In the genomic region with DNA sequence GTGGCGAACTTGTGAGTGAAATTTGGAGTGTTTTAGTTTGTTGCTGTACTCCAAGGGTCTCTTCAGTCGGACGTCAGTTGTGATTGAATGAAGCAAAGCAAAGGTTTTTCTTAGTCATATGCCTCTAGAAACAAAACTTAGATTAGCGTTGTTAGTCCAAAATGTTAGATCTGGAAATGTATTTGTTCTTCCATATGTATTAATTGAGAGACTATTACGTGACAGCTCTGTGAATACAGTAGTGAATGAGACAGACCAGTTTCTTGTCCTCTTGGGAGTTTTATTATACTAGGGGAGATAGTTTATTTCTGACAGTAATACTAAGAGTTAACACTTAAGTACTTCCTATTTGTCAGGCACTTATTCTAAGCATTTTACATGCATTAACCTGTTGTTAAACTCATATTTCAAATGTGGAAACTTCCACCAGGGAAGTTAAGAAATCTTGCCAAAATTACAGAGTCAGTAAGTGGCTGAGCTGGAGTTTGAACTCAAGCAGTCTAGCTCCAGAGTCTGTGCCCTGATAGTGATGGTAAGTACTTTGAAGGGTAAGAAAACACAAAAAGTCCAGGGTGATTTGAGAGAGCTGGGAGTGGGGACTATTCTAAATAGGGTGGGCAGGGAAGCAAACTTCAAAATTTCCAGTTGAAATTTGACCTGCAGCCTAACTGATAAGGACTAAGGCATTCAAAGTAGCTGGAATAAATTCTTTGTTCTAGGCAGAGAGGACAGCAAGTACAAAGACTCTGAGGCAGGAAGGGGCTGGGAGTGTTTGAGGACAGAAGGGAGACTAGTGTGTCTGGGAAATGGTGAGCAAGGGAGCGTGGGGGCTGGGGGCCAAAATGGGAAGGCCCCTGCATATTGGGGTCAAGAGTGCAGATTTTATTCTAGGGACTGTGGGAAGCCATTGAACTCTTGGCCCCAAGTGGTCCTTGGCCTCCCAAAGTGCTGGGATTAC, we compare ENCODE assay signal across 10 cellular contexts. TPM values are rescaled to one million over a fixed set of nuclear protein-coding genes. Genes with fewer than 3 reads are reported as not detected.
DNase-seq lines count a peak whose midpoint lies in the region; ATAC-seq and TF ChIP-seq lines count a peak whose summit lies in the region.
"Had no signal": no experiment of that assay in that cellular context is flagged by ENCODE, and none has a peak within 500 bp of the region (broad histone marks: within the 10 kb centered on the region; RNA-seq: fewer than 3 reads in every experiment).

No MANE protein-coding gene starts in this region.

- TF ChIP-seq POLR2A in tibial nerve (IDR thresholded peaks at IDR 0.05), result no peak

- no peaks in the 10 kb centered on the region for H3K9me3 Mint-ChIP-seq in activated CD8-positive, alpha-beta T cell treated with anti-CD3 and anti-CD28 coated beads for 36 hours
- no peaks in the 10 kb centered on the region for H3K9me3 Mint-ChIP-seq in activated CD8-positive, alpha-beta T cell treated with anti-CD3 and anti-CD28 coated beads, Interleukin-2, amount 10 ng/mL, durations not matched to agents 7 days and 5 days (ENCODE audit: insufficient read depth)
- H3K9me3 Mint-ChIP-seq in dendritic cell treated with granulocyte-macrophage colony-stimulating factor and Interleukin-4, amounts not matched to agents 40 ng/mL and 50 ng/mL, for 4 days, result no peaks in the 10 kb centered on the region
- no peaks in the 10 kb centered on the region for H3K9me3 Mint-ChIP-seq in memory B cell

- intact Hi-C loops in activated CD8-positive, alpha-beta T cell treated with anti-CD3 and anti-CD28 coated beads for 36 hours (cut with micrococcal nuclease), result no loop called here
- intact Hi-C loops in dendritic cell treated with granulocyte-macrophage colony-stimulating factor and Interleukin-4, amounts not matched to agents 40 ng/mL and 50 ng/mL, for 4 days (cut with micrococcal nuclease), result no loop called here

- peaks cover 0 to 7% (median 0%) of the 10 kb centered on the region in 3 donors for H3K36me3 ChIP-seq in tibial nerve

- no peaks in the 10 kb centered on the region for H3K9me3 ChIP-seq in tibial nerve

- ATAC-seq in activated CD8-positive, alpha-beta T cell treated with anti-CD3 and anti-CD28 coated beads for 36 hours, result no peak
- ATAC-seq in activated CD8-positive, alpha-beta T cell treated with anti-CD3 and anti-CD28 coated beads, Interleukin-2, amount 10 ng/mL, durations not matched to agents 7 days and 5 days, result no peak
- ATAC-seq in memory B cell (ENCODE audit: low read depth), result no peak
- no peak for ATAC-seq in GM19397 (IDR thresholded peaks at IDR 0.05; ENCODE audit: unreplicated experiment)

- H3K27ac ChIP-seq in tibial nerve, result peak overlapping the region in 3 of 4 donors; percentile 36 to 79 (median 50)

- DNase-seq in activated CD8-positive, alpha-beta T cell treated with anti-CD3 and anti-CD28 coated beads for 36 hours, result no peak
- no peak for DNase-seq in activated CD8-positive, alpha-beta T cell treated with anti-CD3 and anti-CD28 coated beads, Interleukin-2, amount 10 ng/mL, durations not matched to agents 7 days and 5 days
- DNase-seq in memory B cell (ENCODE audit: low spot score in 2 of 2) (no peak), tibial nerve (ENCODE audit: low spot score in 2 of 2) (no peak), NCI-H1105 treated with DMSO at 0.1 percent for 48 hours (lab: John Stamatoyannopoulos, UW) (no peak), NCI-H128 (lab: John Stamatoyannopoulos, UW; ENCODE audit: unreplicated experiment) (no peak)
- DNase-seq: activated CD4-positive, alpha-beta T cell treated with anti-CD3 and anti-CD28 coated beads for 1 hour; NCI-H2081 treated with DMSO at 0.1 percent for 48 hours had no signal

- POLR2A ChIA-PET in activated CD8-positive, alpha-beta T cell treated with anti-CD3 and anti-CD28 coated beads for 36 hours (lab: Charles Lee), result interaction anchor here (0.8 to 1.4 kb wide), 5 partner anchors 12 to 49 kb away, joined by 3 to 4 read pairs (median 3); no protein-coding TSS in a partner anchor
- POLR2A ChIA-PET in activated CD8-positive, alpha-beta T cell treated with anti-CD3 and anti-CD28 coated beads, Interleukin-2, amount 10 ng/mL, durations not matched to agents 7 days and 5 days (lab: Charles Lee), result interaction anchor here (1.0 to 1.6 kb wide), 4 partner anchors 11 to 26 kb away, joined by 3 to 5 read pairs (median 4); no protein-coding TSS in a partner anchor

- H3K27me3 ChIP-seq in tibial nerve, result no peaks in the 10 kb centered on the region

- peak in 1 of 2 donors; percentile 39 for TF ChIP-seq EP300 in tibial nerve (IDR thresholded peaks at IDR 0.05)

- no peak for TF ChIP-seq CTCF in activated CD8-positive, alpha-beta T cell treated with anti-CD3 and anti-CD28 coated beads for 36 hours (IDR thresholded peaks at IDR 0.05)
- no peak for TF ChIP-seq CTCF in tibial nerve (IDR thresholded peaks at IDR 0.05)

- H3K27me3 Mint-ChIP-seq in activated CD8-positive, alpha-beta T cell treated with anti-CD3 and anti-CD28 coated beads for 36 hours, result no peaks in the 10 kb centered on the region
- H3K27me3 Mint-ChIP-seq in activated CD8-positive, alpha-beta T cell treated with anti-CD3 and anti-CD28 coated beads, Interleukin-2, amount 10 ng/mL, durations not matched to agents 7 days and 5 days (ENCODE audit: low read depth), result no peaks in the 10 kb centered on the region
- H3K27me3 Mint-ChIP-seq in dendritic cell treated with granulocyte-macrophage colony-stimulating factor and Interleukin-4, amounts not matched to agents 40 ng/mL and 50 ng/mL, for 4 days, result no peaks in the 10 kb centered on the region
- H3K27me3 Mint-ChIP-seq in memory B cell, result no peaks in the 10 kb centered on the region

- H3K4me3 Mint-ChIP-seq in activated CD8-positive, alpha-beta T cell treated with anti-CD3 and anti-CD28 coated beads for 36 hours, result no peak overlapping the region
- H3K4me3 Mint-ChIP-seq in activated CD8-positive, alpha-beta T cell treated with anti-CD3 and anti-CD28 coated beads, Interleukin-2, amount 10 ng/mL, durations not matched to agents 7 days and 5 days, result no peak overlapping the region
- peak overlapping the region; percentile 32 for H3K4me3 Mint-ChIP-seq in dendritic cell treated with granulocyte-macrophage colony-stimulating factor and Interleukin-4, amounts not matched to agents 40 ng/mL and 50 ng/mL, for 4 days
- no peak overlapping the region for H3K4me3 Mint-ChIP-seq in memory B cell

- no peak overlapping the region for H3K4me3 ChIP-seq in tibial nerve

- peaks cover 0 to 97% (median 74%) of the 10 kb centered on the region in 4 donors for H3K4me1 ChIP-seq in tibial nerve

- peaks cover 8% of the 10 kb centered on the region for H3K36me3 Mint-ChIP-seq in activated CD8-positive, alpha-beta T cell treated with anti-CD3 and anti-CD28 coated beads for 36 hours (ENCODE audit: low read depth)
- peaks cover 39% of the 10 kb centered on the region for H3K36me3 Mint-ChIP-seq in activated CD8-positive, alpha-beta T cell treated with anti-CD3 and anti-CD28 coated beads, Interleukin-2, amount 10 ng/mL, durations not matched to agents 7 days and 5 days (ENCODE audit: low read depth)
- peaks cover 25% of the 10 kb centered on the region for H3K36me3 Mint-ChIP-seq in dendritic cell treated with granulocyte-macrophage colony-stimulating factor and Interleukin-4, amounts not matched to agents 40 ng/mL and 50 ng/mL, for 4 days (ENCODE audit: low read depth)
- peaks cover 8% of the 10 kb centered on the region for H3K36me3 Mint-ChIP-seq in memory B cell

- CTCF ChIA-PET in activated CD8-positive, alpha-beta T cell treated with anti-CD3 and anti-CD28 coated beads for 36 hours (lab: Charles Lee), result interaction anchor here (0.7 to 1.4 kb wide), 5 partner anchors 8 to 98 kb away, joined by 3 to 4 read pairs (median 3); no protein-coding TSS in a partner anchor
- CTCF ChIA-PET in activated CD8-positive, alpha-beta T cell treated with anti-CD3 and anti-CD28 coated beads, Interleukin-2, amount 10 ng/mL, durations not matched to agents 7 days and 5 days (lab: Charles Lee), result interaction anchor here (1.1 to 1.4 kb wide), 3 partner anchors 9 to 97 kb away, joined by 3 to 4 read pairs (median 4); no protein-coding TSS in a partner anchor

- H3K27ac Mint-ChIP-seq in activated CD8-positive, alpha-beta T cell treated with anti-CD3 and anti-CD28 coated beads for 36 hours, result peak overlapping the region; percentile 69
- no peak overlapping the region for H3K27ac Mint-ChIP-seq in activated CD8-positive, alpha-beta T cell treated with anti-CD3 and anti-CD28 coated beads, Interleukin-2, amount 10 ng/mL, durations not matched to agents 7 days and 5 days
- H3K27ac Mint-ChIP-seq in dendritic cell treated with granulocyte-macrophage colony-stimulating factor and Interleukin-4, amounts not matched to agents 40 ng/mL and 50 ng/mL, for 4 days, result peak overlapping the region; percentile 66
- peak overlapping the region; percentile 40 for H3K27ac Mint-ChIP-seq in memory B cell

- H3K4me1 Mint-ChIP-seq in activated CD8-positive, alpha-beta T cell treated with anti-CD3 and anti-CD28 coated beads for 36 hours (ENCODE audit: low read depth), result peaks cover 74% of the 10 kb centered on the region
- peaks cover 55% of the 10 kb centered on the region for H3K4me1 Mint-ChIP-seq in activated CD8-positive, alpha-beta T cell treated with anti-CD3 and anti-CD28 coated beads, Interleukin-2, amount 10 ng/mL, durations not matched to agents 7 days and 5 days (ENCODE audit: low read depth)
- H3K4me1 Mint-ChIP-seq in dendritic cell treated with granulocyte-macrophage colony-stimulating factor and Interleukin-4, amounts not matched to agents 40 ng/mL and 50 ng/mL, for 4 days (ENCODE audit: low read depth), result peaks cover 69% of the 10 kb centered on the region
- peaks cover 63% of the 10 kb centered on the region for H3K4me1 Mint-ChIP-seq in memory B cell

- WGBS in tibial nerve, 2 donors, result 55 to 57% methylated on average over 6 of the region's 6 CpGs

RNA-seq across cellular contexts. Expression of a gene that starts 17.0 kb away (rescaled TPM):
- total RNA-seq in activated CD8-positive, alpha-beta T cell treated with anti-CD3 and anti-CD28 coated beads for 36 hours, result 100 to 1,000 TPM; 149 to 154 TPM
- 100 to 1,000 TPM; 252 to 255 TPM for total RNA-seq in activated CD8-positive, alpha-beta T cell treated with anti-CD3 and anti-CD28 coated beads, Interleukin-2, amount 10 ng/mL, durations not matched to agents 7 days and 5 days
- 100 to 1,000 TPM; 270 to 449 (median 327) TPM for total RNA-seq in tibial nerve
